Comparison of ENCODE assay signal across 1 cellular context in genomic region chr1:26016944-26017545, GRCh38.
TF ChIP-seq lines count a peak whose summit lies in the region.

No MANE protein-coding gene starts in this region.

TF ChIP-seq in SK-N-SH, 30 proteins besides CTCF, POLR2A, EP300 and RAD21 (continued from another document):
- TF ChIP-seq YY1 (IDR thresholded peaks at IDR 0.05; ENCODE audit: low read depth) (no peak), POLR2AphosphoS5 (IDR thresholded peaks at IDR 0.05; ENCODE audit: low read depth, low read length) (no peak), USF1 (IDR thresholded peaks at IDR 0.05; ENCODE audit: borderline replicate concordance, low read depth) (no peak), TCF12 (IDR thresholded peaks at IDR 0.05) (no peak), TEAD4 (IDR thresholded peaks at IDR 0.05; ENCODE audit: borderline replicate concordance, insufficient read depth) (no peak)
